Comparison of ENCODE assay signal across 9 cellular contexts in the genomic region with DNA sequence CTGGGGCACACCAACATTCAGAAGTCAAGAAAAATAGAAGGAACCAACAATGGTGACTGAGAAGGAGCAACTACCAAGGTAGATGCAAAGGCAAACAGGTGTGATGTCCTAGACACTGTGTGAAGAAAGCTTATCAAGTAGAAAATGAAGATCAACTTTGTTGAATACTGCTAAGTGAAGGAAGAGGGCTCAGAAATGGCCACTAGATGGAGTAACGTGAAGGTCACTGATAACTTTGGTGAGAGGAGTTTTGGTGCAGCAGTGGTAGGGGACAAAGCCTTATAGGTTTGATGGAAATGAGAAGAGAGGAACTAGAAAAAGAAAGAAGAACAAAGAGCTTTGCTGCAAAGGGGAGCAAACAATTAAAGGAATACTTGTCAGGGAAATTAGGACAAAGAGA.
A peak's percentile ranks its signal among the peaks of the same experiment; 100 is the strongest.
DNase-seq lines count a peak whose midpoint lies in the region; ATAC-seq and TF ChIP-seq lines count a peak whose summit lies in the region.
"Had no signal": no experiment of that assay in that cellular context is flagged by ENCODE, and none has a peak within 500 bp of the region (broad histone marks: within the 10 kb centered on the region; RNA-seq: fewer than 3 reads in every experiment).

No MANE protein-coding gene starts in this region.

- POLR2A ChIA-PET in AG04449 (lab: Yijun Ruan, JAX): no interaction called here

- CTCF ChIA-PET in AG04449 (lab: Yijun Ruan, JAX): interaction anchor here (0.5 to 1.4 kb wide), 3 partner anchors 11 to 193 kb away, joined by 3 to 4 read pairs (median 3); partner anchors contain the start of gene RPGR

- TF ChIP-seq CTCF in AG04449 (IDR thresholded peaks at IDR 0.05; ENCODE audit: insufficient read depth, low read length, missing control alignments): peak; percentile 15
- peak; percentile 52; the same call in 1 of the 2 replicates for TF ChIP-seq CTCF in GM12875 (IDR thresholded peaks at IDR 0.05; ENCODE audit: borderline replicate concordance, insufficient read depth, low read depth, low read length)
- TF ChIP-seq CTCF in fibroblast of mammary gland (conservative IDR thresholded peaks at IDR 0.05; ENCODE audit: control insufficient read depth, insufficient read depth, low read depth, low read length): peak; percentile 63

- ATAC-seq in GM18519 (IDR thresholded peaks at IDR 0.05; ENCODE audit: low FRiP score, unreplicated experiment): no peak
- no peak for ATAC-seq in HG03521 (IDR thresholded peaks at IDR 0.05; ENCODE audit: unreplicated experiment)

- H3K4me3 ChIP-seq in AG04449 (ENCODE audit: low read depth, low read length) (no peak overlapping the region), GM12875 (ENCODE audit: low read depth, low read length) (no peak overlapping the region), fibroblast of mammary gland (ENCODE audit: control insufficient read depth, low read depth, low read length) (no peak overlapping the region)
- H3K4me3 ChIP-seq: coronary artery had no signal

- DNase-seq in AG04449 (ENCODE audit: low read depth, low spot score) (no peak), NOMO-1 (lab: John Stamatoyannopoulos, UW; ENCODE audit: unreplicated experiment in 2 of 2) (peak; percentile 11 to 44), fibroblast of mammary gland (ENCODE audit: low read depth) (peak; percentile 27), pons (ENCODE audit: low spot score) (no peak), middle frontal gyrus (ENCODE audit: extremely low spot score, low spot score) (no peak)

Comparison
In these comparisons a context has a peak if more than half of its experiments do, and no peak if none do; other contexts are left out.
1. DNase-seq: peak in NOMO-1 (2 of 2) and fibroblast of mammary gland (single experiment); none in AG04449 (single experiment), pons (single experiment) and middle frontal gyrus (single experiment).
2. Peak in every context shown above with its lines, with median percentiles within 50 percentile points of each other: CTCF ChIP-seq.